In genomic region chr7:147653456-147653855, GRCh38 we compare ENCODE assay signal across 34 cellular contexts.
"Had no signal": no experiment of that assay in that cellular context is flagged by ENCODE, and none has a peak within 500 bp of the region (broad histone marks: within the 10 kb centered on the region; RNA-seq: fewer than 3 reads in every experiment).

No MANE protein-coding gene starts in this region.

- H3K27me3 Mint-ChIP-seq: activated CD4-positive, alpha-beta memory T cell treated with anti-CD3 and anti-CD28 coated beads for 36 hours; activated CD4-positive, alpha-beta T cell treated with anti-CD3 and anti-CD28 coated beads for 36 hours; activated CD4-positive, alpha-beta T cell treated with anti-CD3 and anti-CD28 coated beads, Interleukin-2, amount 10 ng/mL, durations not matched to agents 24 days and 14 days; activated CD8-positive, alpha-beta memory T cell treated with anti-CD3 and anti-CD28 coated beads, Interleukin-2, amount 10 ng/mL, durations not matched to agents 7 days and 5 days; activated naive CD4-positive, alpha-beta T cell treated with anti-CD3 and anti-CD28 coated beads, Interleukin-2, amount 50 U/mL, for 24 hours; activated naive CD8-positive, alpha-beta T cell treated with anti-CD3 and anti-CD28 coated beads for 36 hours; activated naive CD8-positive, alpha-beta T cell treated with anti-CD3 and anti-CD28 coated beads, Interleukin-2, amount 50 U/mL, for 24 hours; effector memory CD8-positive, alpha-beta T cell had no signal

- DNase-seq: activated CD4-positive, alpha-beta memory T cell treated with anti-CD3 and anti-CD28 coated beads for 36 hours; activated CD4-positive, alpha-beta T cell treated with anti-CD3 and anti-CD28 coated beads for 36 hours; activated CD4-positive, alpha-beta T cell treated with anti-CD3 and anti-CD28 coated beads, Interleukin-2, amount 10 ng/mL, durations not matched to agents 24 days and 14 days; activated CD4-positive, CD25-positive, alpha-beta regulatory T cell; activated CD4-positive, CD25-positive, alpha-beta regulatory T cell treated with anti-CD3 and anti-CD28 coated beads, Interleukin-2, amount 50 U/mL, for 72 hours; activated CD8-positive, alpha-beta memory T cell treated with anti-CD3 and anti-CD28 coated beads, Interleukin-2, amount 10 ng/mL, durations not matched to agents 7 days and 5 days; activated CD8-positive, alpha-beta memory T cell treated with anti-CD3 and anti-CD28 coated beads, Interleukin-2, amount 50 U/mL, for 4 hours; activated CD8-positive, alpha-beta T cell treated with anti-CD3 and anti-CD28 coated beads, Interleukin-2, amount 10 ng/mL, durations not matched to agents 7 days and 5 days; activated effector memory CD4-positive, alpha-beta T cell treated with anti-CD3 and anti-CD28 coated beads, Interleukin-2, amount 50 U/mL, for 16 hours; activated naive CD4-positive, alpha-beta T cell treated with anti-CD3 and anti-CD28 coated beads for 36 hours; activated naive CD8-positive, alpha-beta T cell treated with anti-CD3 and anti-CD28 coated beads for 36 hours; activated naive CD8-positive, alpha-beta T cell treated with anti-CD3 and anti-CD28 coated beads, Interleukin-2, amount 50 U/mL, for 24 hours; activated T-cell treated with anti-CD3 and anti-CD28 coated beads, Interleukin-2, amount 50 U/mL, for 1 hour; activated T-cell treated with anti-CD3 and anti-CD28 coated beads, Interleukin-2, amount 50 U/mL, for 48 hours; adrenal gland; amygdala; aorta; body of pancreas; caudate nucleus; cortex of kidney; dermis blood vessel endothelial cell; effector CD4-positive, alpha-beta T cell; effector memory CD8-positive, alpha-beta T cell; esophagus squamous epithelium; foreskin melanocyte; heart right ventricle; T1000; WERI-Rb-1 had no signal

- H3K9me3 ChIP-seq: adrenal gland, body of pancreas, gastroesophageal sphincter had no signal

- H3K4me1 ChIP-seq: adrenal gland, body of pancreas, esophagus squamous epithelium, gastroesophageal sphincter, heart right ventricle had no signal

- H3K27ac Mint-ChIP-seq: activated CD4-positive, alpha-beta memory T cell treated with anti-CD3 and anti-CD28 coated beads for 36 hours; activated CD4-positive, alpha-beta T cell treated with anti-CD3 and anti-CD28 coated beads for 36 hours; activated CD4-positive, alpha-beta T cell treated with anti-CD3 and anti-CD28 coated beads, Interleukin-2, amount 10 ng/mL, durations not matched to agents 24 days and 14 days; activated CD8-positive, alpha-beta memory T cell treated with anti-CD3 and anti-CD28 coated beads, Interleukin-2, amount 10 ng/mL, durations not matched to agents 7 days and 5 days; activated CD8-positive, alpha-beta T cell treated with anti-CD3 and anti-CD28 coated beads, Interleukin-2, amount 10 ng/mL, durations not matched to agents 7 days and 5 days; activated naive CD4-positive, alpha-beta T cell treated with anti-CD3 and anti-CD28 coated beads for 36 hours; activated naive CD4-positive, alpha-beta T cell treated with anti-CD3 and anti-CD28 coated beads, Interleukin-2, amount 50 U/mL, for 24 hours; activated naive CD8-positive, alpha-beta T cell treated with anti-CD3 and anti-CD28 coated beads for 36 hours; activated naive CD8-positive, alpha-beta T cell treated with anti-CD3 and anti-CD28 coated beads, Interleukin-2, amount 50 U/mL, for 24 hours; activated T-helper 1 cell treated with anti-CD3 and anti-CD28 coated beads, Interleukin-12 subunit alpha, Interleukin-12 subunit beta, Interleukin-2, Interleukin-4 antibody, amounts not matched to agents 30 ng/mL and 10 ng/mL and 1 ng/mL, durations not matched to agents 14 hours and 24 hours and 36 hours; activated T-helper 2 cell treated with anti-CD3 and anti-CD28 coated beads, Interferon-gamma antibody, Interleukin-2, Interleukin-4, amounts not matched to agents 10 μg/mL and 5 μg/mL and 100 μg/mL, durations not matched to agents 14 hours and 24 hours and 36 hours; effector memory CD8-positive, alpha-beta T cell; T-helper 1 cell treated with Interleukin-12 subunit alpha and Interleukin-12 subunit beta and Interleukin-4 antibody, amounts not matched to agents 30 μg/mL and 1 μg/mL, for 36 hours had no signal

- H3K27me3 ChIP-seq: adrenal gland, body of pancreas, esophagus squamous epithelium, gastroesophageal sphincter, heart right ventricle had no signal

- H3K9me3 Mint-ChIP-seq: T-helper 1 cell treated with Interleukin-12 subunit alpha and Interleukin-12 subunit beta and Interleukin-4 antibody, amounts not matched to agents 30 μg/mL and 1 μg/mL, for 36 hours had no signal

- H3K36me3 ChIP-seq: adrenal gland, esophagus squamous epithelium, gastroesophageal sphincter, heart right ventricle, WERI-Rb-1 had no signal

- H3K4me3 Mint-ChIP-seq: activated CD4-positive, alpha-beta memory T cell treated with anti-CD3 and anti-CD28 coated beads for 36 hours; activated CD4-positive, alpha-beta T cell treated with anti-CD3 and anti-CD28 coated beads for 36 hours; activated CD4-positive, alpha-beta T cell treated with anti-CD3 and anti-CD28 coated beads, Interleukin-2, amount 10 ng/mL, durations not matched to agents 24 days and 14 days; activated CD8-positive, alpha-beta memory T cell treated with anti-CD3 and anti-CD28 coated beads, Interleukin-2, amount 10 ng/mL, durations not matched to agents 7 days and 5 days; activated CD8-positive, alpha-beta T cell treated with anti-CD3 and anti-CD28 coated beads, Interleukin-2, amount 10 ng/mL, durations not matched to agents 7 days and 5 days; activated naive CD4-positive, alpha-beta T cell treated with anti-CD3 and anti-CD28 coated beads for 36 hours; activated naive CD4-positive, alpha-beta T cell treated with anti-CD3 and anti-CD28 coated beads, Interleukin-2, amount 50 U/mL, for 24 hours; activated naive CD8-positive, alpha-beta T cell treated with anti-CD3 and anti-CD28 coated beads for 36 hours; activated naive CD8-positive, alpha-beta T cell treated with anti-CD3 and anti-CD28 coated beads, Interleukin-2, amount 50 U/mL, for 24 hours; activated T-helper 1 cell treated with anti-CD3 and anti-CD28 coated beads, Interleukin-12 subunit alpha, Interleukin-12 subunit beta, Interleukin-2, Interleukin-4 antibody, amounts not matched to agents 30 ng/mL and 10 ng/mL and 1 ng/mL, durations not matched to agents 14 hours and 24 hours and 36 hours; effector memory CD8-positive, alpha-beta T cell; T-helper 1 cell treated with Interleukin-12 subunit alpha and Interleukin-12 subunit beta and Interleukin-4 antibody, amounts not matched to agents 30 μg/mL and 1 μg/mL, for 36 hours had no signal

- H3K4me3 ChIP-seq: adrenal gland, body of pancreas, esophagus squamous epithelium, heart right ventricle had no signal

- ATAC-seq: activated CD4-positive, alpha-beta T cell treated with anti-CD3 and anti-CD28 coated beads for 36 hours; activated CD8-positive, alpha-beta memory T cell treated with anti-CD3 and anti-CD28 coated beads, Interleukin-2, amount 10 ng/mL, durations not matched to agents 7 days and 5 days; activated CD8-positive, alpha-beta T cell treated with anti-CD3 and anti-CD28 coated beads, Interleukin-2, amount 10 ng/mL, durations not matched to agents 7 days and 5 days; activated naive CD8-positive, alpha-beta T cell treated with anti-CD3 and anti-CD28 coated beads, Interleukin-2, amount 50 U/mL, for 24 hours; body of pancreas; effector memory CD8-positive, alpha-beta T cell; gastroesophageal sphincter; heart right ventricle had no signal

- H3K36me3 Mint-ChIP-seq: activated CD4-positive, alpha-beta memory T cell treated with anti-CD3 and anti-CD28 coated beads for 36 hours; activated CD8-positive, alpha-beta memory T cell treated with anti-CD3 and anti-CD28 coated beads, Interleukin-2, amount 10 ng/mL, durations not matched to agents 7 days and 5 days; activated naive CD4-positive, alpha-beta T cell treated with anti-CD3 and anti-CD28 coated beads, Interleukin-2, amount 50 U/mL, for 24 hours; activated naive CD8-positive, alpha-beta T cell treated with anti-CD3 and anti-CD28 coated beads for 36 hours had no signal

- H3K27ac ChIP-seq: adrenal gland, body of pancreas, epithelial cell of prostate, esophagus squamous epithelium, heart right ventricle, WERI-Rb-1 had no signal

- H3K4me1 Mint-ChIP-seq: activated CD4-positive, alpha-beta T cell treated with anti-CD3 and anti-CD28 coated beads for 36 hours; activated CD4-positive, alpha-beta T cell treated with anti-CD3 and anti-CD28 coated beads, Interleukin-2, amount 10 ng/mL, durations not matched to agents 24 days and 14 days; activated CD8-positive, alpha-beta memory T cell treated with anti-CD3 and anti-CD28 coated beads, Interleukin-2, amount 10 ng/mL, durations not matched to agents 7 days and 5 days; activated naive CD4-positive, alpha-beta T cell treated with anti-CD3 and anti-CD28 coated beads, Interleukin-2, amount 50 U/mL, for 24 hours; activated naive CD8-positive, alpha-beta T cell treated with anti-CD3 and anti-CD28 coated beads for 36 hours; activated naive CD8-positive, alpha-beta T cell treated with anti-CD3 and anti-CD28 coated beads, Interleukin-2, amount 50 U/mL, for 24 hours had no signal
